Comparison of ENCODE assay signal across 18 cellular contexts in genomic region chr12:81085832-81086231, GRCh38. TPM values are rescaled to one million over a fixed set of nuclear protein-coding genes. Genes with fewer than 3 reads are reported as not detected.
DNase-seq lines count a peak whose midpoint lies in the region; ATAC-seq, FAIRE-seq and TF ChIP-seq lines count a peak whose summit lies in the region.
"Had no signal": no experiment of that assay in that cellular context is flagged by ENCODE, and none has a peak within 500 bp of the region (broad histone marks: within the 10 kb centered on the region; RNA-seq: fewer than 3 reads in every experiment).

No MANE protein-coding gene starts in this region.

- intact Hi-C loops in kidney (cut with DNase I) (no loop called here), gastrocnemius medialis (cut with DNase I; ENCODE audit: low total_unique reads) (loop anchor here (10.0 kb wide), 1 partner anchor 1151 kb away; the partner anchor contains the start of gene PPP1R12A), ascending aorta (cut with DNase I) (no loop called here)

- CTCF ChIA-PET in A549 (lab: Yijun Ruan, JAX) = no interaction called here

- POLR2A ChIA-PET in A549 (lab: Yijun Ruan, JAX) = no interaction called here

- H3K9ac ChIP-seq in adipocyte (ENCODE audit: low read length) = peak overlapping the region; percentile 75
- H3K9ac ChIP-seq in kidney (ENCODE audit: low read length in 2 of 2) = no peak overlapping the region

- no peak for TF ChIP-seq EP300 in A549 (IDR thresholded peaks at IDR 0.05)

- TF ChIP-seq POLR2A in A549 (IDR thresholded peaks at IDR 0.05; ENCODE audit: low read length) (no peak), gastrocnemius medialis (IDR thresholded peaks at IDR 0.05) (no peak)

- DNase-seq in A549 (ENCODE audit: low read depth in 1 of 2, low spot score in 1 of 2) (no peak), adipocyte (ENCODE audit: low read depth) (no peak), kidney (no peak), gastrocnemius medialis (no peak), AML-193 (lab: John Stamatoyannopoulos, UW) (no peak), NCI-H226 (no peak), ascending aorta (ENCODE audit: low spot score in 2 of 2) (no peak)
- DNase-seq: BE2C; CD4-positive, alpha-beta memory T cell; DND-41; GDM1; HCEC 1CT; HFFc6; IMR-90 had no signal

- no peak for ATAC-seq in A549
- no peak for ATAC-seq in gastrocnemius medialis

- H3K36me3 ChIP-seq in adipocyte (ENCODE audit: control insufficient read depth, insufficient read depth, low read length, severe bottlenecking) (no peaks in the 10 kb centered on the region), kidney (ENCODE audit: control insufficient read depth in 1 of 2, insufficient read depth in 2 of 2, low read length in 2 of 2) (no peaks in the 10 kb centered on the region), gastrocnemius medialis (no peaks in the 10 kb centered on the region), ascending aorta (no peaks in the 10 kb centered on the region)
- H3K36me3 ChIP-seq: BE2C had no signal

- TF ChIP-seq CTCF in A549 (IDR thresholded peaks at IDR 0.05) (no peak), kidney (IDR thresholded peaks at IDR 0.05; ENCODE audit: borderline replicate concordance, extremely low read depth, insufficient read depth) (no peak), gastrocnemius medialis (IDR thresholded peaks at IDR 0.05 in 4 of 5, conservative IDR thresholded peaks at IDR 0.05 in 1 of 5) (no peak), ascending aorta (IDR thresholded peaks at IDR 0.05) (no peak)

- TF ChIP-seq RAD21 in A549 (conservative IDR thresholded peaks at IDR 0.05 in 1 of 2, IDR thresholded peaks at IDR 0.05 in 1 of 2) = no peak

- H3K4me1 ChIP-seq in A549 (no peaks in the 10 kb centered on the region), adipocyte (ENCODE audit: control insufficient read depth, insufficient read depth, low read length) (peaks cover 62% of the 10 kb centered on the region), kidney (ENCODE audit: control insufficient read depth in 1 of 2, insufficient read depth in 1 of 2, low read depth in 1 of 2, low read length in 2 of 2) (no peaks in the 10 kb centered on the region), gastrocnemius medialis (peaks cover 14 to 41% of the 10 kb centered on the region in 2 donors), ascending aorta (peaks cover 0 to 5% of the 10 kb centered on the region in 2 donors)
- H3K4me1 ChIP-seq: BE2C had no signal

- no peak overlapping the region for H3K4me3 ChIP-seq in A549
- H3K4me3 ChIP-seq in adipocyte (ENCODE audit: low read length) = peak overlapping the region; percentile 59
- no peak overlapping the region for H3K4me3 ChIP-seq in kidney (ENCODE audit: low read length in 2 of 2)
- no peak overlapping the region for H3K4me3 ChIP-seq in gastrocnemius medialis
- no peak overlapping the region for H3K4me3 ChIP-seq in ascending aorta

- H3K9me3 ChIP-seq in A549 (no peaks in the 10 kb centered on the region), adipocyte (ENCODE audit: control insufficient read depth, low read length) (no peaks in the 10 kb centered on the region), kidney (ENCODE audit: control insufficient read depth in 1 of 2, low read length in 2 of 2) (no peaks in the 10 kb centered on the region), gastrocnemius medialis (no peaks in the 10 kb centered on the region), ascending aorta (no peaks in the 10 kb centered on the region)
- H3K9me3 ChIP-seq: BE2C had no signal

- peak; percentile 7 for FAIRE-seq in A549 (lab: Jason Lieb, UNC)
- FAIRE-seq in kidney (lab: Jason Lieb, UNC) = peak; percentile 62
- FAIRE-seq: GM12892, HTR-8/SVneo had no signal

- H3K27ac ChIP-seq in A549 = no peak overlapping the region
- H3K27ac ChIP-seq in kidney (ENCODE audit: low read depth in 2 of 2, low read length in 2 of 2) = no peak overlapping the region
- peak overlapping the region; percentile 53 to 85 (median 70) for H3K27ac ChIP-seq in gastrocnemius medialis
- no peak overlapping the region for H3K27ac ChIP-seq in ascending aorta
- H3K27ac ChIP-seq: C4-2B had no signal

- 56% methylated on average over 2 of the region's 2 CpGs for WGBS in A549 (ENCODE audit: missing lambda C conversion rate)

- no peak overlapping the region for H3K4me2 ChIP-seq in A549

- H3K27me3 ChIP-seq in adipocyte (replicated peaks; ENCODE audit: control insufficient read depth, insufficient read depth, low read length) (no peaks in the 10 kb centered on the region), gastrocnemius medialis (no peaks in the 10 kb centered on the region), ascending aorta (no peaks in the 10 kb centered on the region)
- H3K27me3 ChIP-seq: BE2C had no signal

- in situ Hi-C loops in gastrocnemius medialis (cut with MboI; ENCODE audit: low sequenced_read_pairs in 4 of 4) = no loop called here

TF ChIP-seq in A549, 52 proteins besides CTCF, POLR2A, EP300 and RAD21:
- TF ChIP-seq SMC3 (IDR thresholded peaks at IDR 0.05) (no peak), CEBPB (IDR thresholded peaks at IDR 0.05) (no peak), FOSB (CRISPR knock-in tag; IDR thresholded peaks at IDR 0.05) (no peak), HOXB5 (CRISPR knock-in tag; IDR thresholded peaks at IDR 0.05) (no peak), JUNB (IDR thresholded peaks at IDR 0.05) (no peak), MAX (IDR thresholded peaks at IDR 0.05) (no peak), ELK1 (IDR thresholded peaks at IDR 0.05; ENCODE audit: low read depth, low read length) (no peak), FOSL2 (IDR thresholded peaks at IDR 0.05) (no peak), FOSL2 (CRISPR knock-in tag; IDR thresholded peaks at IDR 0.05) (no peak), EHMT2 (IDR thresholded peaks at IDR 0.05; ENCODE audit: low read depth) (no peak)
- TF ChIP-seq, protein P1, sequence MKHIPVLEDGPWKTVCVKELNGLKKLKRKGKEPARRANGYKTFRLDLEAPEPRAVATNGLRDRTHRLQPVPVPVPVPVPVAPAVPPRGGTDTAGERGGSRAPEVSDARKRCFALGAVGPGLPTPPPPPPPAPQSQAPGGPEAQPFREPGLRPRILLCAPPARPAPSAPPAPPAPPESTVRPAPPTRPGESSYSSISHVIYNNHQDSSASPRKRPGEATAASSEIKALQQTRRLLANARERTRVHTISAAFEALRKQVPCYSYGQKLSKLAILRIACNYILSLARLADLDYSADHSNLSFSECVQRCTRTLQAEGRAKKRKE (CRISPR knock-in tag; IDR thresholded peaks at IDR 0.05; ENCODE audit: low read depth) = no peak

RNA-seq across cellular contexts. Expression of gene ACSS3, which starts 8.0 kb away (rescaled TPM):
- polyA plus RNA-seq in A549 (2011; rRNA removed) (0.32 and 0.34 TPM in 2 replicates), A549 (2017; fragmentation: RNase III; extraction: RNeasy Plus Mini Kit Qiagen cat#74134 plus additional on column Dnase treatment) (0.04 to 0.13 TPM (median 0.06 TPM) in 3 replicates), kidney (ENCODE audit: insufficient read depth, low read depth, low replicate concordance) (18.9 TPM)
- polyA plus RNA-seq in A549 (2012; cell fraction: cytosol; rRNA removed) = 0.04 and 0.13 TPM in 2 replicates
- 0.05 TPM in 1 of 2 replicates, not detected in the other for polyA plus RNA-seq in A549 (2012; cell fraction: nucleus; rRNA removed)
- polyA minus RNA-seq in A549 (2011; rRNA and poly(A)+ RNA removed) = 0.12 and 0.83 TPM in 2 replicates
- total RNA-seq in kidney (21.2 TPM), gastrocnemius medialis (10 to 100 TPM in 1 of 4 donors, 1 to 10 TPM in 3; 5.0 to 13.6 (median 7.8) TPM), ascending aorta (11.6 TPM)
- total RNA-seq: A172; CD4-positive, alpha-beta memory T cell had no signal
- polyA plus RNA-seq: CD4-positive, alpha-beta memory T cell had no signal

Comparison
In these comparisons a context has a peak if more than half of its experiments do, and no peak if none do; other contexts are left out.
1. H3K27ac ChIP-seq: peak in gastrocnemius medialis (4 of 4); none in A549 (0 of 2), kidney (0 of 2) and ascending aorta (0 of 2).